Comparison of ENCODE assay signal across 1 cellular context in the genomic region with DNA sequence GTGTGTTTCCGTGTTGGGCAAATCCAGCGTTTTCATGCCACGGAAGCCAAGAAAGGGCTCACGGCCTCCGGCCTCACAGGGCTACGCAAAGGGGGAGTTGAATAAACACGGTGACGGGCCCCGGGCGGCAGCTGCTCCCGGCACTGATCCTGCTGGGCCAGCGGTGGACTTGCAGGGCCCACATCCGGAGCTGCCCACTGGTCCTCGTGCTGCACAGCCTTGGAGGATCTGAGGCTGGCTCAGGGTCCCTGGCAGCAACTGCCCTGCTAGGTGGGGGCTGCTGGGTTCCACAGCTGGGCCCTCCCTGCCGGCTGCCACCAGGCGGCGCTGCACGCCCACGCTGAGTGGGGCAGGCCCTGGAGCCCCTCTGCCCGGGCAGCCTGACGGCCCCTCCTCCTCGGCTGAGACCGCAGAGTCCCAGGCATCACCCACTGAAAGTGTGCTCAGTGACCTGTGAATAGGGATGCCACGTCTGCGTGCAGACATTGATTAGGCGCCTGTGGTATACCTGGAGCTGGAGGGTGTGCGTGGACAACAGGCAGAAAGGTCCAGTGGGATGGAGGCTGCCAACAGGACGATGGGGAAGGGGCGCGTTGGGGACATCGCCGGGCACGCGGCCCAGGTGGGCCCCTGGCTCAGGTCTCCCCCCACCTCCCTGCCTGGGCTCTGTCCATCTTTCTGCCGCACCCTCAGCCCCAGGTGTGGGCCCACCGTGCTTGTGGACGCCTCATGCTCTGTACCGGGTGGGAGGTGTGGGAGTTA.
TF ChIP-seq lines count a peak whose summit lies in the region.

No MANE protein-coding gene starts in this region.

TF ChIP-seq in K562, 482 proteins besides CTCF, POLR2A, EP300 and RAD21 (continued from another document and continues in another):
- TF ChIP-seq, protein P1, sequence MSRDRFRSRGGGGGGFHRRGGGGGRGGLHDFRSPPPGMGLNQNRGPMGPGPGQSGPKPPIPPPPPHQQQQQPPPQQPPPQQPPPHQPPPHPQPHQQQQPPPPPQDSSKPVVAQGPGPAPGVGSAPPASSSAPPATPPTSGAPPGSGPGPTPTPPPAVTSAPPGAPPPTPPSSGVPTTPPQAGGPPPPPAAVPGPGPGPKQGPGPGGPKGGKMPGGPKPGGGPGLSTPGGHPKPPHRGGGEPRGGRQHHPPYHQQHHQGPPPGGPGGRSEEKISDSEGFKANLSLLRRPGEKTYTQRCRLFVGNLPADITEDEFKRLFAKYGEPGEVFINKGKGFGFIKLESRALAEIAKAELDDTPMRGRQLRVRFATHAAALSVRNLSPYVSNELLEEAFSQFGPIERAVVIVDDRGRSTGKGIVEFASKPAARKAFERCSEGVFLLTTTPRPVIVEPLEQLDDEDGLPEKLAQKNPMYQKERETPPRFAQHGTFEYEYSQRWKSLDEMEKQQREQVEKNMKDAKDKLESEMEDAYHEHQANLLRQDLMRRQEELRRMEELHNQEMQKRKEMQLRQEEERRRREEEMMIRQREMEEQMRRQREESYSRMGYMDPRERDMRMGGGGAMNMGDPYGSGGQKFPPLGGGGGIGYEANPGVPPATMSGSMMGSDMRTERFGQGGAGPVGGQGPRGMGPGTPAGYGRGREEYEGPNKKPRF (IDR thresholded peaks at IDR 0.05; ENCODE audit: low read depth, low read length): no peak
- TF ChIP-seq ZFP1 (CRISPR knock-in tag; IDR thresholded peaks at IDR 0.05) (no peak), ZNF75A (CRISPR knock-in tag; IDR thresholded peaks at IDR 0.05) (no peak), FOXK1 (CRISPR knock-in tag; IDR thresholded peaks at IDR 0.05; ENCODE audit: borderline replicate concordance) (no peak), HNRNPK (IDR thresholded peaks at IDR 0.05; ENCODE audit: low read depth, low read length, poor library complexity, severe bottlenecking) (no peak), ETV5 (CRISPR knock-in tag; IDR thresholded peaks at IDR 0.05; ENCODE audit: low read depth) (peak; percentile 48; the same call in 1 of the 2 replicates), HMG20B (CRISPR knock-in tag; IDR thresholded peaks at IDR 0.05) (no peak), ZNF12 (CRISPR knock-in tag; IDR thresholded peaks at IDR 0.05) (peak; percentile 63; the same call in 1 of the 2 replicates), EWSR1 (IDR thresholded peaks at IDR 0.05; ENCODE audit: borderline replicate concordance, low read depth, partially characterized antibody) (no peak), CBX1 (IDR thresholded peaks at IDR 0.05; ENCODE audit: low read depth) (peak; percentile 91), ZNF212 (CRISPR knock-in tag; IDR thresholded peaks at IDR 0.05) (0 out of 2 replicates have a peak, but pooled peaks have one; percentile 11), GTF2F1 (IDR thresholded peaks at IDR 0.05; ENCODE audit: low read depth, low read length) (no peak), SMAD4 (CRISPR knock-in tag; conservative IDR thresholded peaks at IDR 0.05) (no peak), SP1 (CRISPR knock-in tag; IDR thresholded peaks at IDR 0.05) (no peak), RNF2 (IDR thresholded peaks at IDR 0.05) (no peak), HNRNPUL1 (IDR thresholded peaks at IDR 0.05; ENCODE audit: low read length) (no peak), NR2C1 (IDR thresholded peaks at IDR 0.05) (no peak), NR2C1 (tag; IDR thresholded peaks at IDR 0.05) (no peak), ASH1L (IDR thresholded peaks at IDR 0.05; ENCODE audit: borderline replicate concordance, low read depth, partially characterized antibody) (no peak), DACH1 (IDR thresholded peaks at IDR 0.05; ENCODE audit: partially characterized antibody) (peak; percentile 63), ZNF766 (CRISPR knock-in tag; conservative IDR thresholded peaks at IDR 0.05) (no peak), ZNF232 (CRISPR knock-in tag; IDR thresholded peaks at IDR 0.05) (no peak), EHMT2 (IDR thresholded peaks at IDR 0.05) (no peak), SMC3 (conservative IDR thresholded peaks at IDR 0.05; ENCODE audit: insufficient read depth, low read depth, low read length) (peak; percentile 63), MAFG (tag; conservative IDR thresholded peaks at IDR 0.05) (no peak), MED1 (CRISPR knock-in tag; IDR thresholded peaks at IDR 0.05; ENCODE audit: borderline replicate concordance) (no peak), PML (IDR thresholded peaks at IDR 0.05; ENCODE audit: low read length) (peak; percentile 52; the same call in 1 of the 2 replicates), POU5F1 (IDR thresholded peaks at IDR 0.05; ENCODE audit: borderline replicate concordance, low read depth, low read length, partially characterized antibody) (no peak), ARID1B (IDR thresholded peaks at IDR 0.05) (no peak), GABPA (tag; conservative IDR thresholded peaks at IDR 0.05; ENCODE audit: low read depth) (no peak), GTF3C2 (IDR thresholded peaks at IDR 0.05; ENCODE audit: borderline replicate concordance, extremely low read depth, insufficient read length) (no peak), RBFOX2 (IDR thresholded peaks at IDR 0.05; ENCODE audit: low read depth, low read length) (no peak), RB1 (IDR thresholded peaks at IDR 0.05; ENCODE audit: low read depth) (peak; percentile 83), BHLHE40 (IDR thresholded peaks at IDR 0.05; ENCODE audit: low read length) (peak; percentile 57), SUPT5H (IDR thresholded peaks at IDR 0.05) (peak; percentile 80), SREBF1 (IDR thresholded peaks at IDR 0.05; ENCODE audit: borderline replicate concordance, low read depth, low read length) (no peak), SMARCB1 (IDR thresholded peaks at IDR 0.05; ENCODE audit: insufficient read length, low read depth) (no peak), HDAC8 (tag; IDR thresholded peaks at IDR 0.05) (no peak), GATA2 (CRISPR knock-in tag; IDR thresholded peaks at IDR 0.05) (0 out of 2 replicates have a peak, but pooled peaks have one; percentile 33), KDM1A (IDR thresholded peaks at IDR 0.05) (no peak), ZNF717 (CRISPR knock-in tag; IDR thresholded peaks at IDR 0.05) (no peak), NRF1 (conservative IDR thresholded peaks at IDR 0.05 in 1 of 2, IDR thresholded peaks at IDR 0.05 in 1 of 2) (no peak), MCM2 (IDR thresholded peaks at IDR 0.05; ENCODE audit: low read depth) (no peak), HMGN3 (IDR thresholded peaks at IDR 0.05; ENCODE audit: borderline replicate concordance, extremely low read depth, insufficient read length, low read depth, low read length) (peak; percentile 30), NEUROD1 (IDR thresholded peaks at IDR 0.05; ENCODE audit: borderline replicate concordance, low read depth, low read length, partially characterized antibody) (peak; percentile 14), CEBPB (tag; IDR thresholded peaks at IDR 0.05) (no peak)
- TF ChIP-seq, protein P2, sequence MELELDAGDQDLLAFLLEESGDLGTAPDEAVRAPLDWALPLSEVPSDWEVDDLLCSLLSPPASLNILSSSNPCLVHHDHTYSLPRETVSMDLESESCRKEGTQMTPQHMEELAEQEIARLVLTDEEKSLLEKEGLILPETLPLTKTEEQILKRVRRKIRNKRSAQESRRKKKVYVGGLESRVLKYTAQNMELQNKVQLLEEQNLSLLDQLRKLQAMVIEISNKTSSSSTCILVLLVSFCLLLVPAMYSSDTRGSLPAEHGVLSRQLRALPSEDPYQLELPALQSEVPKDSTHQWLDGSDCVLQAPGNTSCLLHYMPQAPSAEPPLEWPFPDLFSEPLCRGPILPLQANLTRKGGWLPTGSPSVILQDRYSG (tag; conservative IDR thresholded peaks at IDR 0.05; ENCODE audit: low read depth): no peak
- TF ChIP-seq, protein P3, sequence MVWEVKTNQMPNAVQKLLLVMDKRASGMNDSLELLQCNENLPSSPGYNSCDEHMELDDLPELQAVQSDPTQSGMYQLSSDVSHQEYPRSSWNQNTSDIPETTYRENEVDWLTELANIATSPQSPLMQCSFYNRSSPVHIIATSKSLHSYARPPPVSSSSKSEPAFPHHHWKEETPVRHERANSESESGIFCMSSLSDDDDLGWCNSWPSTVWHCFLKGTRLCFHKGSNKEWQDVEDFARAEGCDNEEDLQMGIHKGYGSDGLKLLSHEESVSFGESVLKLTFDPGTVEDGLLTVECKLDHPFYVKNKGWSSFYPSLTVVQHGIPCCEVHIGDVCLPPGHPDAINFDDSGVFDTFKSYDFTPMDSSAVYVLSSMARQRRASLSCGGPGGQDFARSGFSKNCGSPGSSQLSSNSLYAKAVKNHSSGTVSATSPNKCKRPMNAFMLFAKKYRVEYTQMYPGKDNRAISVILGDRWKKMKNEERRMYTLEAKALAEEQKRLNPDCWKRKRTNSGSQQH (CRISPR knock-in tag; IDR thresholded peaks at IDR 0.05): 0 out of 2 replicates have a peak, but pooled peaks have one; percentile 7
- TF ChIP-seq, protein P4, sequence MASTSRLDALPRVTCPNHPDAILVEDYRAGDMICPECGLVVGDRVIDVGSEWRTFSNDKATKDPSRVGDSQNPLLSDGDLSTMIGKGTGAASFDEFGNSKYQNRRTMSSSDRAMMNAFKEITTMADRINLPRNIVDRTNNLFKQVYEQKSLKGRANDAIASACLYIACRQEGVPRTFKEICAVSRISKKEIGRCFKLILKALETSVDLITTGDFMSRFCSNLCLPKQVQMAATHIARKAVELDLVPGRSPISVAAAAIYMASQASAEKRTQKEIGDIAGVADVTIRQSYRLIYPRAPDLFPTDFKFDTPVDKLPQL (IDR thresholded peaks at IDR 0.05; ENCODE audit: extremely low read depth, insufficient read length): no peak
- TF ChIP-seq, protein P5, sequence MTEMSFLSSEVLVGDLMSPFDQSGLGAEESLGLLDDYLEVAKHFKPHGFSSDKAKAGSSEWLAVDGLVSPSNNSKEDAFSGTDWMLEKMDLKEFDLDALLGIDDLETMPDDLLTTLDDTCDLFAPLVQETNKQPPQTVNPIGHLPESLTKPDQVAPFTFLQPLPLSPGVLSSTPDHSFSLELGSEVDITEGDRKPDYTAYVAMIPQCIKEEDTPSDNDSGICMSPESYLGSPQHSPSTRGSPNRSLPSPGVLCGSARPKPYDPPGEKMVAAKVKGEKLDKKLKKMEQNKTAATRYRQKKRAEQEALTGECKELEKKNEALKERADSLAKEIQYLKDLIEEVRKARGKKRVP (CRISPR knock-in tag; IDR thresholded peaks at IDR 0.05): no peak
- TF ChIP-seq, protein P6, sequence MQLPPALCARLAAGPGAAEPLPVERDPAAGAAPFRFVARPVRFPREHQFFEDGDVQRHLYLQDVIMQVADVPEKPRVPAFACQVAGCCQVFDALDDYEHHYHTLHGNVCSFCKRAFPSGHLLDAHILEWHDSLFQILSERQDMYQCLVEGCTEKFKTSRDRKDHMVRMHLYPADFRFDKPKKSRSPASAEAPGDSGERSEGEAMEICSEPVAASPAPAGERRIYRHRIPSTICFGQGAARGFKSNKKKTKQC (CRISPR knock-in tag; IDR thresholded peaks at IDR 0.05): no peak; the same call in 1 of the 2 replicates
- TF ChIP-seq, protein P7, sequence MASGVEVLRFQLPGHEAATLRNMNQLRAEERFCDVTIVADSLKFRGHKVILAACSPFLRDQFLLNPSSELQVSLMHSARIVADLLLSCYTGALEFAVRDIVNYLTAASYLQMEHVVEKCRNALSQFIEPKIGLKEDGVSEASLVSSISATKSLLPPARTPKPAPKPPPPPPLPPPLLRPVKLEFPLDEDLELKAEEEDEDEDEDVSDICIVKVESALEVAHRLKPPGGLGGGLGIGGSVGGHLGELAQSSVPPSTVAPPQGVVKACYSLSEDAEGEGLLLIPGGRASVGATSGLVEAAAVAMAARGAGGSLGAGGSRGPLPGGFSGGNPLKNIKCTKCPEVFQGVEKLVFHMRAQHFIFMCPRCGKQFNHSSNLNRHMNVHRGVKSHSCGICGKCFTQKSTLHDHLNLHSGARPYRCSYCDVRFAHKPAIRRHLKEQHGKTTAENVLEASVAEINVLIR (CRISPR knock-in tag; IDR thresholded peaks at IDR 0.05): no peak
- TF ChIP-seq, protein P8, sequence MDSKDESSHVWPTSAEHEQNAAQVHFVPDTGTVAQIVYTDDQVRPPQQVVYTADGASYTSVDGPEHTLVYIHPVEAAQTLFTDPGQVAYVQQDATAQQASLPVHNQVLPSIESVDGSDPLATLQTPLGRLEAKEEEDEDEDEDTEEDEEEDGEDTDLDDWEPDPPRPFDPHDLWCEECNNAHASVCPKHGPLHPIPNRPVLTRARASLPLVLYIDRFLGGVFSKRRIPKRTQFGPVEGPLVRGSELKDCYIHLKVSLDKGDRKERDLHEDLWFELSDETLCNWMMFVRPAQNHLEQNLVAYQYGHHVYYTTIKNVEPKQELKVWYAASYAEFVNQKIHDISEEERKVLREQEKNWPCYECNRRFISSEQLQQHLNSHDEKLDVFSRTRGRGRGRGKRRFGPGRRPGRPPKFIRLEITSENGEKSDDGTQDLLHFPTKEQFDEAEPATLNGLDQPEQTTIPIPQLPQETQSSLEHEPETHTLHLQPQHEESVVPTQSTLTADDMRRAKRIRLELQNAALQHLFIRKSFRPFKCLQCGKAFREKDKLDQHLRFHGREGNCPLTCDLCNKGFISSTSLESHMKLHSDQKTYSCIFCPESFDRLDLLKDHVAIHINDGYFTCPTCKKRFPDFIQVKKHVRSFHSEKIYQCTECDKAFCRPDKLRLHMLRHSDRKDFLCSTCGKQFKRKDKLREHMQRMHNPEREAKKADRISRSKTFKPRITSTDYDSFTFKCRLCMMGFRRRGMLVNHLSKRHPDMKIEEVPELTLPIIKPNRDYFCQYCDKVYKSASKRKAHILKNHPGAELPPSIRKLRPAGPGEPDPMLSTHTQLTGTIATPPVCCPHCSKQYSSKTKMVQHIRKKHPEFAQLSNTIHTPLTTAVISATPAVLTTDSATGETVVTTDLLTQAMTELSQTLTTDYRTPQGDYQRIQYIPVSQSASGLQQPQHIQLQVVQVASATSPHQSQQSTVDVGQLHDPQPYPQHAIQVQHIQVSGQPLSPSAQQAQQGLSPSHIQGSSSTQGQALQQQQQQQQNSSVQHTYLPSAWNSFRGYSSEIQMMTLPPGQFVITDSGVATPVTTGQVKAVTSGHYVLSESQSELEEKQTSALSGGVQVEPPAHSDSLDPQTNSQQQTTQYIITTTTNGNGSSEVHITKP (IDR thresholded peaks at IDR 0.05; ENCODE audit: partially characterized antibody): no peak
